14 cellular contexts compared by ENCODE assay signal in the genomic region with DNA sequence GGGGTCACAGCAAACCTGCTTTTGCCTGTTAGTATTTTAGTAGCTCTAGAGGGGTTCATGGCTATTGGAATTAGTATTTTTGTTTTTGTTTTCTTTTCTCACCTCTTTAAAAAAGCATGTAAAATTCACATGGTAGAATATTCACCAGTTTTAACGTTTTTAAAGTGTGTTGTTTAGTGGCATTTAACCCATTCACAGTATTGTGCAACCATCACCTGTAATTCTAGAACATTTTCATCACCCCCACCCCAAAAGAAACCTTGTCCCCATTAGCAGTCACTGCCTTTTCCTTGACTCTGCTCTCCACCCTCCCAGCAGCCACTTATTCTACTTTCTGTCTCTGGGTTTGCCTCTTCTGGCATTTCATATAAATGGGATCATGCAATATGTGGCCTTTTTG. TPM values are rescaled to one million over a fixed set of nuclear protein-coding genes. Genes with fewer than 3 reads are reported as not detected.
A peak's percentile ranks its signal among the peaks of the same experiment; 100 is the strongest.
DNase-seq lines count a peak whose midpoint lies in the region; ATAC-seq and TF ChIP-seq lines count a peak whose summit lies in the region.
"Had no signal": no experiment of that assay in that cellular context is flagged by ENCODE, and none has a peak within 500 bp of the region (broad histone marks: within the 10 kb centered on the region; RNA-seq: fewer than 3 reads in every experiment).

No MANE protein-coding gene starts in this region.

- H3K27me3 ChIP-seq in BLaER1 treated with 17β-estradiol and CSF1 and Interleukin-3, amounts not matched to agents 10 nM and 100 nM, result no peaks in the 10 kb centered on the region
- H3K27me3 ChIP-seq in HUES48 (ENCODE audit: control insufficient read depth, insufficient read depth, low read length) (no peaks in the 10 kb centered on the region), ascending aorta (no peaks in the 10 kb centered on the region)

- no TSS peak for BruUV-seq in Calu3 (replicated peaks; lab: Mats Ljungman, UMichigan)

- H3K36me3 Mint-ChIP-seq in naive thymus-derived CD8-positive, alpha-beta T cell, result peaks cover 0 to 20% (median 3%) of the 10 kb centered on the region in 3 donors
- no peaks in the 10 kb centered on the region for H3K36me3 Mint-ChIP-seq in Calu3 (ENCODE audit: insufficient read depth, unreplicated experiment)

- peak overlapping the region in 4 of 11 experiments; percentile 14 to 63 (median 30); a peak in 5 of 22 replicates for H3K27ac ChIP-seq in BLaER1 treated with 17β-estradiol and CSF1 and Interleukin-3, amounts not matched to agents 10 nM and 100 nM
- H3K27ac ChIP-seq in HUES48 (ENCODE audit: low read depth, low read length) (peak overlapping the region; percentile 39), ascending aorta (peak overlapping the region; percentile 43 to 57)
- H3K27ac ChIP-seq: C4-2B had no signal

- H3K9me3 ChIP-seq in BLaER1 treated with 17β-estradiol and CSF1 and Interleukin-3, amounts not matched to agents 10 nM and 100 nM (replicated peaks in 1 of 11), result no peaks in the 10 kb centered on the region
- no peaks in the 10 kb centered on the region for H3K9me3 ChIP-seq in HUES48 (ENCODE audit: control insufficient read depth, insufficient read depth, low read length)
- H3K9me3 ChIP-seq in ascending aorta, result no peaks in the 10 kb centered on the region

- DNase-seq in ascending aorta (ENCODE audit: low spot score in 2 of 2) (no peak), NCI-H2107 treated with DMSO at 0.1 percent for 48 hours (lab: John Stamatoyannopoulos, UW; ENCODE audit: unreplicated experiment) (no peak), dedifferentiated amniotic fluid mesenchymal stem cell (ENCODE audit: extremely low spot score) (no peak), Calu3 (no peak)
- no peak for DNase-seq in naive thymus-derived CD8-positive, alpha-beta T cell
- DNase-seq in stimulated activated CD4-positive, alpha-beta T cell treated with anti-CD3 and anti-CD28 coated beads, Interleukin-12 subunit alpha, Interleukin-12 subunit beta, amount 100 ng/mL, for 4 hours, result no peak
- DNase-seq: activated T-cell treated with anti-CD3 and anti-CD28 coated beads, Interleukin-2, amount 50 U/mL, for 1 hour; central memory CD4-positive, alpha-beta T cell; MM.1S; NCI-H2171 treated with DMSO at 0.1 percent for 48 hours; stimulated activated CD8-positive, alpha-beta memory T cell treated with anti-CD3 and anti-CD28 coated beads, Interleukin-4, amount 100 ng/mL, for 48 hours had no signal

- peaks cover 44 to 86% (median 76%) of the 10 kb centered on the region in 4 donors for H3K4me1 Mint-ChIP-seq in naive thymus-derived CD8-positive, alpha-beta T cell
- peaks cover 21% of the 10 kb centered on the region for H3K4me1 Mint-ChIP-seq in Calu3 (ENCODE audit: low read depth, unreplicated experiment)

- H3K9me3 Mint-ChIP-seq in naive thymus-derived CD8-positive, alpha-beta T cell, result peaks cover 0 to 3% (median 0%) of the 10 kb centered on the region in 9 donors
- no peaks in the 10 kb centered on the region for H3K9me3 Mint-ChIP-seq in Calu3 (ENCODE audit: low read depth, unreplicated experiment)

- no peak for TF ChIP-seq CTCF in ascending aorta (IDR thresholded peaks at IDR 0.05)
- TF ChIP-seq CTCF in Calu3 (IDR thresholded peaks at IDR 0.05; ENCODE audit: unreplicated experiment), result no peak

- peak overlapping the region in 5 of 10 donors; percentile 18 to 67 (median 40) for H3K4me3 Mint-ChIP-seq in naive thymus-derived CD8-positive, alpha-beta T cell
- no peak overlapping the region for H3K4me3 Mint-ChIP-seq in Calu3 (ENCODE audit: low read depth, unreplicated experiment)

- POLR2A ChIA-PET in naive thymus-derived CD8-positive, alpha-beta T cell (lab: Charles Lee), result interaction anchor here (0.6 to 2.4 kb wide), 4 partner anchors 10 to 46 kb away, joined by 3 to 7 read pairs (median 4); no protein-coding TSS in a partner anchor

- ATAC-seq in naive thymus-derived CD8-positive, alpha-beta T cell, result no peak

- intact Hi-C loops in ascending aorta (cut with DNase I), result no loop called here
- intact Hi-C loops in Calu3 (cut with micrococcal nuclease; ENCODE audit: unreplicated experiment), result no loop called here

- peaks cover 96 to 100% (median 100%) of the 10 kb centered on the region in 11 experiments for H4K20me1 ChIP-seq in BLaER1 treated with 17β-estradiol and CSF1 and Interleukin-3, amounts not matched to agents 10 nM and 100 nM

- no peak overlapping the region for H3K4me3 ChIP-seq in BLaER1 treated with 17β-estradiol and CSF1 and Interleukin-3, amounts not matched to agents 10 nM and 100 nM
- no peak overlapping the region for H3K4me3 ChIP-seq in HUES48 (ENCODE audit: low read depth, low read length)
- no peak overlapping the region for H3K4me3 ChIP-seq in ascending aorta

- peak overlapping the region in 1 of 11 experiments; percentile 27; a peak in 1 of 22 replicates for H3K9ac ChIP-seq in BLaER1 treated with 17β-estradiol and CSF1 and Interleukin-3, amounts not matched to agents 10 nM and 100 nM
- no peak overlapping the region for H3K9ac ChIP-seq in HUES48 (ENCODE audit: low read depth, low read length)

- peak overlapping the region; percentile 63 to 93 (median 89) for H3K27ac Mint-ChIP-seq in naive thymus-derived CD8-positive, alpha-beta T cell
- no peak overlapping the region for H3K27ac Mint-ChIP-seq in Calu3 (ENCODE audit: unreplicated experiment)

- peak overlapping the region; percentile 48 to 77 (median 61); a peak in 21 of 22 replicates for H3K4me2 ChIP-seq in BLaER1 treated with 17β-estradiol and CSF1 and Interleukin-3, amounts not matched to agents 10 nM and 100 nM

- CTCF ChIA-PET in Calu3 (lab: Charles Lee), result no interaction called here

- no peaks in the 10 kb centered on the region for H3K27me3 Mint-ChIP-seq in naive thymus-derived CD8-positive, alpha-beta T cell
- H3K27me3 Mint-ChIP-seq in Calu3 (ENCODE audit: unreplicated experiment), result no peaks in the 10 kb centered on the region

- H3K36me3 ChIP-seq in BLaER1 treated with 17β-estradiol and CSF1 and Interleukin-3, amounts not matched to agents 10 nM and 100 nM, result peaks cover 20 to 82% (median 59%) of the 10 kb centered on the region in 11 experiments; a peak in 20 of 22 replicates
- H3K36me3 ChIP-seq in HUES48 (ENCODE audit: control insufficient read depth, insufficient read depth, low read length) (0 out of 2 replicates have a peak, but pooled peaks cover 5% of the 10 kb centered on the region), ascending aorta (no peaks in the 10 kb centered on the region)

- H3K4me1 ChIP-seq in BLaER1 treated with 17β-estradiol and CSF1 and Interleukin-3, amounts not matched to agents 10 nM and 100 nM, result peaks cover 63 to 82% (median 76%) of the 10 kb centered on the region in 10 experiments
- H3K4me1 ChIP-seq in HUES48 (ENCODE audit: control insufficient read depth, insufficient read depth, low read length) (peaks cover 34% of the 10 kb centered on the region), ascending aorta (peaks cover 0 to 14% of the 10 kb centered on the region in 2 donors)

RNA-seq across cellular contexts. Expression of a gene that starts 39.8 kb away (rescaled TPM):
- total RNA-seq in ascending aorta (63.3 TPM), Calu3 (2022) (79.8 and 83.7 TPM in 2 replicates)
- 100 to 1,000 TPM; 101 to 107 TPM for total RNA-seq in naive thymus-derived CD8-positive, alpha-beta T cell
- 10 to 100 TPM; 14.5 to 35.1 (median 20.2) TPM for polyA plus RNA-seq in naive thymus-derived CD8-positive, alpha-beta T cell
